10 cellular contexts compared by ENCODE assay signal in genomic region chr5:110899566-110900412, GRCh38.
DNase-seq lines count a peak whose midpoint lies in the region; ATAC-seq and TF ChIP-seq lines count a peak whose summit lies in the region.
"Had no signal": no experiment of that assay in that cellular context is flagged by ENCODE, and none has a peak within 500 bp of the region (broad histone marks: within the 10 kb centered on the region; RNA-seq: fewer than 3 reads in every experiment).

No MANE protein-coding gene starts in this region.

- ATAC-seq in GM18858 (IDR thresholded peaks at IDR 0.05; ENCODE audit: unreplicated experiment) (peak; percentile 78), HG03520 (IDR thresholded peaks at IDR 0.05; ENCODE audit: unreplicated experiment) (peak; percentile 90), body of pancreas (no peak)

- CTCF ChIA-PET in Calu3 (lab: Charles Lee) = interaction anchor here (1.0 kb wide), 1 partner anchor 8 kb away, joined by 4 read pairs; no protein-coding TSS in a partner anchor

- intact Hi-C loops in body of pancreas (cut with DNase I) (no loop called here), Calu3 (cut with micrococcal nuclease; ENCODE audit: unreplicated experiment) (loop anchor here (5.0 kb wide), 1 partner anchor 68 kb away; no protein-coding TSS in a partner anchor)

- no peak overlapping the region for H3K4me3 ChIP-seq in H7 (ENCODE audit: insufficient read depth, low read depth, low read length)
- no peak overlapping the region for H3K4me3 ChIP-seq in fibroblast of mammary gland (ENCODE audit: control insufficient read depth, low read depth, low read length)
- H3K4me3 ChIP-seq in body of pancreas = no peak overlapping the region

- H3K27ac Mint-ChIP-seq in Calu3 (ENCODE audit: unreplicated experiment) = no peak overlapping the region

- no peaks in the 10 kb centered on the region for H3K9me3 Mint-ChIP-seq in Calu3 (ENCODE audit: low read depth, unreplicated experiment)
- H3K9me3 Mint-ChIP-seq: central memory CD8-positive, alpha-beta T cell had no signal

- H3K36me3 Mint-ChIP-seq in Calu3 (ENCODE audit: insufficient read depth, unreplicated experiment) = no peaks in the 10 kb centered on the region

- H3K27me3 Mint-ChIP-seq in Calu3 (ENCODE audit: unreplicated experiment) = no peaks in the 10 kb centered on the region
- H3K27me3 Mint-ChIP-seq: central memory CD8-positive, alpha-beta T cell had no signal

- TF ChIP-seq POLR2A in body of pancreas (IDR thresholded peaks at IDR 0.05) = no peak

- H3K36me3 ChIP-seq in H7 (replicated peaks; ENCODE audit: control insufficient read depth, insufficient read depth, low read length) (no peaks in the 10 kb centered on the region), body of pancreas (replicated peaks in 1 of 2; ENCODE audit: insufficient read depth in 1 of 2, low read depth in 2 of 2) (no peaks in the 10 kb centered on the region)

- BruUV-seq in Calu3 (replicated peaks; lab: Mats Ljungman, UMichigan) = no TSS peak

- no peak overlapping the region for H3K4me3 Mint-ChIP-seq in Calu3 (ENCODE audit: low read depth, unreplicated experiment)
- H3K4me3 Mint-ChIP-seq: central memory CD8-positive, alpha-beta T cell had no signal

- DNase-seq in H7 (peak; percentile 23), fibroblast of mammary gland (ENCODE audit: low read depth) (peak; percentile 61), SW 1271 (lab: John Stamatoyannopoulos, UW) (no peak), body of pancreas (no peak), C1 segment of cervical spinal cord (lab: John Stamatoyannopoulos, UW) (no peak), Calu3 (no peak)
- DNase-seq: T-helper 9 cell had no signal

- 32 to 50% methylated on average over 4 of the region's 4 CpGs for WGBS in body of pancreas, 2 donors

- H3K4me1 ChIP-seq in body of pancreas = no peaks in the 10 kb centered on the region

- H3K27ac ChIP-seq in body of pancreas = no peak overlapping the region

- H3K27me3 ChIP-seq in H7 (ENCODE audit: control insufficient read depth, insufficient read depth, low read length) (no peaks in the 10 kb centered on the region), body of pancreas (no peaks in the 10 kb centered on the region)

- peaks cover 16% of the 10 kb centered on the region for H3K4me1 Mint-ChIP-seq in Calu3 (ENCODE audit: low read depth, unreplicated experiment)
- H3K4me1 Mint-ChIP-seq: central memory CD8-positive, alpha-beta T cell had no signal

- H3K9me3 ChIP-seq in body of pancreas = no peaks in the 10 kb centered on the region

- TF ChIP-seq CTCF in fibroblast of mammary gland (conservative IDR thresholded peaks at IDR 0.05; ENCODE audit: control insufficient read depth, insufficient read depth, low read depth, low read length) (no peak), body of pancreas (IDR thresholded peaks at IDR 0.05) (no peak), Calu3 (IDR thresholded peaks at IDR 0.05; ENCODE audit: unreplicated experiment) (no peak)

Comparison
In these comparisons a context has a peak if more than half of its experiments do, and no peak if none do; other contexts are left out.
1. DNase-seq: peak in H7 (single experiment) and fibroblast of mammary gland (single experiment); none in SW 1271 (0 of 2), body of pancreas (0 of 4), C1 segment of cervical spinal cord (0 of 14) and Calu3 (single experiment).